Comparison of ENCODE assay signal across 11 cellular contexts in the genomic region with DNA sequence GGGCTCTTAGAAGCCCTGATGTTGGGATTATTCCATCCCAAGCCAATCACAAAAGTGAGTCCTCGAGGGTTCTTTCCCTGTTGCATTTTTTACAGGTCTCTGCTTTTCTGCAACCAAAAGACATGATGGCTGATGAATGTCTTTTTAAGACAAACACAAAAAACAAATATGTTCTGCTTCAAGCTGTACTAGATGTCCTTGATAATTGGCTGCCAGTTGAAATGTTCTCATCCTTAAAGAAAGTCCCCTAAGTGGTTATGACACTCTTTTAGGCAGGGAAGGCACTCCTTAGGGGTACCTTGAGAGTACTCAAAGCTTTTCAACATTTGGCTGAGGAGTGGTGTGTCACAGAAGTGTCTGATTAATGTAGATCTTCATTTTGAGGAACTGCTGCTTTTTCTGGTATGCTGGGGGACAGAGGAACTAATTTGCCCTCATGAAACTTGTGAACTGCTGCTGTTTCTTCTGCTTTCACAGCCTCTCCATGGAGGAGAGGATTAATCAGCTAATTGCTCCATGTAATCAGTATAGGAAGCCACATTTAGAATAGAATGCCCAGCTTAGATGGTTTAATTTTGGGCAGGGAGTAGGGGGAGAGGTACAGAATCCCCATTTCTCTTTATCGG. TPM values are rescaled to one million over a fixed set of nuclear protein-coding genes. Genes with fewer than 3 reads are reported as not detected.
DNase-seq lines count a peak whose midpoint lies in the region; ATAC-seq and TF ChIP-seq lines count a peak whose summit lies in the region.
"Had no signal": no experiment of that assay in that cellular context is flagged by ENCODE, and none has a peak within 500 bp of the region (broad histone marks: within the 10 kb centered on the region; RNA-seq: fewer than 3 reads in every experiment).

No MANE protein-coding gene starts in this region.

- no peak for TF ChIP-seq POLR2A in GM18505 (IDR thresholded peaks at IDR 0.05; ENCODE audit: borderline replicate concordance, extremely low read depth, insufficient read depth, insufficient read length)

- no peaks in the 10 kb centered on the region for H3K27me3 ChIP-seq in left lung
- H3K27me3 ChIP-seq: body of pancreas had no signal

- ATAC-seq in GM18505 (IDR thresholded peaks at IDR 0.05; ENCODE audit: unreplicated experiment), result peak; percentile 77
- peak; percentile 93 for ATAC-seq in GM21723 (IDR thresholded peaks at IDR 0.05; ENCODE audit: unreplicated experiment)
- peak; percentile 74 for ATAC-seq in HG03565 (IDR thresholded peaks at IDR 0.05; ENCODE audit: unreplicated experiment)
- peak; percentile 62 for ATAC-seq in left lung
- ATAC-seq: body of pancreas had no signal

- H3K27ac ChIP-seq in left lung, result peak overlapping the region in 1 of 2 donors; percentile 46
- H3K27ac ChIP-seq: body of pancreas had no signal

- peaks cover 0 to 2% of the 10 kb centered on the region in 2 donors for H3K9me3 ChIP-seq in left lung
- H3K9me3 ChIP-seq: body of pancreas had no signal

- intact Hi-C loops in left lung (cut with DNase I), result no loop called here

- no peak overlapping the region for H3K4me3 ChIP-seq in left lung
- H3K4me3 ChIP-seq: body of pancreas had no signal

- H3K4me1 ChIP-seq in left lung, result peaks cover 0 to 9% of the 10 kb centered on the region in 2 donors
- H3K4me1 ChIP-seq: body of pancreas had no signal

- DNase-seq in left lung (no peak), T1000 (lab: John Stamatoyannopoulos, UW) (no peak), DMS114 treated with DMSO at 0.1 percent for 48 hours (lab: John Stamatoyannopoulos, UW; ENCODE audit: unreplicated experiment) (no peak), activated gamma-delta T cell treated with Interleukin-2 at 50 U/mL for 16 hours (no peak)
- DNase-seq in activated T-cell treated with anti-CD3 and anti-CD28 coated beads, Interleukin-2, amount 50 U/mL, for 1 hour, result no peak
- DNase-seq: body of pancreas, NCI-H1092, T-helper 9 cell had no signal

- H3K36me3 ChIP-seq in left lung, result no peaks in the 10 kb centered on the region

- no peak for TF ChIP-seq CTCF in left lung (IDR thresholded peaks at IDR 0.05)

RNA-seq across cellular contexts. Expression of a gene that starts 22.8 kb away (rescaled TPM):
- 10 to 100 TPM; 57.1 to 99.9 TPM for total RNA-seq in left lung
